16 cellular contexts compared by ENCODE assay signal in genomic region chr19:46049597-46049996, GRCh38. TPM values are rescaled to one million over a fixed set of nuclear protein-coding genes. Genes with fewer than 3 reads are reported as not detected.
DNase-seq lines count a peak whose midpoint lies in the region; ATAC-seq and TF ChIP-seq lines count a peak whose summit lies in the region.
"Had no signal": no experiment of that assay in that cellular context is flagged by ENCODE, and none has a peak within 500 bp of the region (broad histone marks: within the 10 kb centered on the region; RNA-seq: fewer than 3 reads in every experiment).

No MANE protein-coding gene starts in this region.

- no peaks in the 10 kb centered on the region for H3K9me3 Mint-ChIP-seq in activated naive CD4-positive, alpha-beta T cell treated with anti-CD3 and anti-CD28 coated beads, Interleukin-2, amount 10 ng/mL, durations not matched to agents 7 days and 5 days
- H3K9me3 Mint-ChIP-seq in H9 (peaks cover 36 to 43% of the 10 kb centered on the region in 2 experiments), neural crest cell (peaks cover 17% of the 10 kb centered on the region)
- H3K9me3 Mint-ChIP-seq in activated CD4-positive, alpha-beta memory T cell treated with anti-CD3 and anti-CD28 coated beads, Interleukin-2, amount 10 ng/mL, durations not matched to agents 7 days and 5 days, result no peaks in the 10 kb centered on the region

- POLR2A ChIA-PET in activated CD4-positive, alpha-beta memory T cell treated with anti-CD3 and anti-CD28 coated beads, Interleukin-2, amount 10 ng/mL, durations not matched to agents 7 days and 5 days (lab: Charles Lee), result no interaction called here

- no peak overlapping the region for H4K5ac ChIP-seq in H9 (ENCODE audit: insufficient read length, low read depth, low read length)

- CTCF ChIA-PET in activated naive CD4-positive, alpha-beta T cell treated with anti-CD3 and anti-CD28 coated beads, Interleukin-2, amount 10 ng/mL, durations not matched to agents 7 days and 5 days (lab: Charles Lee), result interaction anchor here (1.0 to 1.9 kb wide), 5 partner anchors 13 to 249 kb away, joined by 3 to 6 read pairs (median 4); no protein-coding TSS in a partner anchor
- CTCF ChIA-PET in activated CD4-positive, alpha-beta memory T cell treated with anti-CD3 and anti-CD28 coated beads, Interleukin-2, amount 10 ng/mL, durations not matched to agents 7 days and 5 days (lab: Charles Lee), result interaction anchor here (2.5 kb wide), 1 partner anchor 21 kb away, joined by 12 read pairs; no protein-coding TSS in a partner anchor

- peak overlapping the region; percentile 8 for H3K18ac ChIP-seq in H9 (ENCODE audit: insufficient read length, low read depth, low read length)

- no peak overlapping the region for H3K4me3 ChIP-seq in RWPE2 (ENCODE audit: severe bottlenecking)
- H3K4me3 ChIP-seq in stomach, result no peak overlapping the region
- H3K4me3 ChIP-seq in ovary, result no peak overlapping the region

- no peak overlapping the region for H2BK5ac ChIP-seq in H9 (ENCODE audit: insufficient read length, low read length)

- TF ChIP-seq CTCF in H9 (conservative IDR thresholded peaks at IDR 0.05) (peak; percentile 74), RWPE2 (IDR thresholded peaks at IDR 0.05; ENCODE audit: poor library complexity, severe bottlenecking) (peak; percentile 22), neural crest cell (conservative IDR thresholded peaks at IDR 0.05) (peak; percentile 19), stomach (IDR thresholded peaks at IDR 0.05) (no peak), ovary (IDR thresholded peaks at IDR 0.05) (no peak)

- H2AK5ac ChIP-seq in H9 (ENCODE audit: insufficient read length, low read length), result no peak overlapping the region

- ATAC-seq in RWPE2 (ENCODE audit: low read depth), result no peak
- ATAC-seq: naive thymus-derived CD4-positive, alpha-beta T cell; right cardiac atrium; stimulated activated naive CD8-positive, alpha-beta T cell treated with anti-CD3 and anti-CD28 coated beads, Interleukin-15, amount 100 ng/mL, for 72 hours had no signal

- no peak overlapping the region for H2BK12ac ChIP-seq in H9 (ENCODE audit: insufficient read length, low read depth, low read length)

- TF ChIP-seq EP300 in stomach (IDR thresholded peaks at IDR 0.05) (no peak), ovary (IDR thresholded peaks at IDR 0.05) (no peak)

- TF ChIP-seq POLR2A in stomach (IDR thresholded peaks at IDR 0.05) (no peak), ovary (IDR thresholded peaks at IDR 0.05) (no peak)

- H3K36me3 ChIP-seq in RWPE2 (ENCODE audit: low read depth) (no peaks in the 10 kb centered on the region), stomach (no peaks in the 10 kb centered on the region), ovary (no peaks in the 10 kb centered on the region)
- H3K36me3 ChIP-seq: WERI-Rb-1 had no signal

- H3K56ac ChIP-seq in H9 (ENCODE audit: insufficient read length, low read depth, low read length), result no peak overlapping the region

- no peak overlapping the region for H3K4me2 ChIP-seq in H9 (ENCODE audit: insufficient read depth, insufficient read length, low read length)
- H3K4me2 ChIP-seq: SK-N-SH had no signal

- no peak overlapping the region for H4K91ac ChIP-seq in H9 (ENCODE audit: insufficient read length, low read depth, low read length)

- H3K4me3 Mint-ChIP-seq in activated naive CD4-positive, alpha-beta T cell treated with anti-CD3 and anti-CD28 coated beads, Interleukin-2, amount 10 ng/mL, durations not matched to agents 7 days and 5 days, result no peak overlapping the region
- no peak overlapping the region; a peak in 1 of 5 replicates for H3K4me3 Mint-ChIP-seq in H9
- H3K4me3 Mint-ChIP-seq in neural crest cell, result no peak overlapping the region
- no peak overlapping the region for H3K4me3 Mint-ChIP-seq in activated CD4-positive, alpha-beta memory T cell treated with anti-CD3 and anti-CD28 coated beads, Interleukin-2, amount 10 ng/mL, durations not matched to agents 7 days and 5 days
- H3K4me3 Mint-ChIP-seq: naive thymus-derived CD4-positive, alpha-beta T cell; stimulated activated naive CD8-positive, alpha-beta T cell treated with anti-CD3 and anti-CD28 coated beads, Interleukin-15, amount 100 ng/mL, for 72 hours had no signal

- no peak overlapping the region for H3K27ac ChIP-seq in H9 (ENCODE audit: insufficient read length, low read depth, low read length)
- no peak overlapping the region for H3K27ac ChIP-seq in RWPE2 (ENCODE audit: poor library complexity, severe bottlenecking)
- H3K27ac ChIP-seq in stomach, result no peak overlapping the region
- H3K27ac ChIP-seq in ovary, result no peak overlapping the region
- H3K27ac ChIP-seq: WERI-Rb-1 had no signal

- no peaks in the 10 kb centered on the region for H3K23me2 ChIP-seq in H9 (ENCODE audit: insufficient read length, low read depth, low read length, poor library complexity, severe bottlenecking)

- H3K27ac Mint-ChIP-seq in activated naive CD4-positive, alpha-beta T cell treated with anti-CD3 and anti-CD28 coated beads, Interleukin-2, amount 10 ng/mL, durations not matched to agents 7 days and 5 days, result no peak overlapping the region
- H3K27ac Mint-ChIP-seq in H9 (no peak overlapping the region), neural crest cell (ENCODE audit: unreplicated experiment) (no peak overlapping the region)
- no peak overlapping the region for H3K27ac Mint-ChIP-seq in activated CD4-positive, alpha-beta memory T cell treated with anti-CD3 and anti-CD28 coated beads, Interleukin-2, amount 10 ng/mL, durations not matched to agents 7 days and 5 days
- H3K27ac Mint-ChIP-seq: naive thymus-derived CD4-positive, alpha-beta T cell had no signal

- no peaks in the 10 kb centered on the region for H3K4me1 ChIP-seq in H9 (ENCODE audit: insufficient read depth, low read length)
- H3K4me1 ChIP-seq in RWPE2 (ENCODE audit: insufficient read depth, poor library complexity, severe bottlenecking), result no peaks in the 10 kb centered on the region
- H3K4me1 ChIP-seq in stomach, result no peaks in the 10 kb centered on the region
- H3K4me1 ChIP-seq in ovary (ENCODE audit: insufficient read depth), result no peaks in the 10 kb centered on the region

- H3K4me1 Mint-ChIP-seq in activated naive CD4-positive, alpha-beta T cell treated with anti-CD3 and anti-CD28 coated beads, Interleukin-2, amount 10 ng/mL, durations not matched to agents 7 days and 5 days, result no peaks in the 10 kb centered on the region
- peaks cover 0 to 4% of the 10 kb centered on the region in 2 experiments; a peak in 1 of 4 replicates for H3K4me1 Mint-ChIP-seq in H9
- no peaks in the 10 kb centered on the region for H3K4me1 Mint-ChIP-seq in neural crest cell
- no peaks in the 10 kb centered on the region for H3K4me1 Mint-ChIP-seq in activated CD4-positive, alpha-beta memory T cell treated with anti-CD3 and anti-CD28 coated beads, Interleukin-2, amount 10 ng/mL, durations not matched to agents 7 days and 5 days
- H3K4me1 Mint-ChIP-seq: naive thymus-derived CD4-positive, alpha-beta T cell; stimulated activated naive CD8-positive, alpha-beta T cell treated with anti-CD3 and anti-CD28 coated beads, Interleukin-15, amount 100 ng/mL, for 72 hours had no signal

- H3K79me1 ChIP-seq in H9 (ENCODE audit: insufficient read depth, low read depth, low read length, poor library complexity, severe bottlenecking), result no peaks in the 10 kb centered on the region

- no peaks in the 10 kb centered on the region for H3K27me3 ChIP-seq in H9 (ENCODE audit: insufficient read depth, low read length)
- H3K27me3 ChIP-seq in RWPE2 (ENCODE audit: insufficient read depth, poor library complexity, severe bottlenecking), result peaks cover 3% of the 10 kb centered on the region
- peaks cover 0 to 39% (median 0%) of the 10 kb centered on the region in 3 donors for H3K27me3 ChIP-seq in stomach
- H3K27me3 ChIP-seq in ovary, result no peaks in the 10 kb centered on the region

- H2BK15ac ChIP-seq in H9 (ENCODE audit: low read depth, low read length), result no peak overlapping the region

- H2BK120ac ChIP-seq in H9 (ENCODE audit: low read depth, low read length, poor library complexity, severe bottlenecking), result no peak overlapping the region

- no CpG with 5 or more reads among the region's 7 CpGs for WGBS in H9 (ENCODE audit: extremely low coverage, insufficient read length, low lambda C conversion rate)
- 38 to 60% (median 53%) methylated on average over 7 of the region's 7 CpGs for WGBS in stomach, 5 donors
- WGBS in ovary, 3 donors, result 29 to 36% (median 30%) methylated on average over 7 of the region's 7 CpGs

- H4K8ac ChIP-seq in H9 (replicated peaks; ENCODE audit: insufficient read length, low read depth, low read length), result no peak overlapping the region

- no peaks in the 10 kb centered on the region for H3K36me3 Mint-ChIP-seq in activated naive CD4-positive, alpha-beta T cell treated with anti-CD3 and anti-CD28 coated beads, Interleukin-2, amount 10 ng/mL, durations not matched to agents 7 days and 5 days
- H3K36me3 Mint-ChIP-seq in H9 (ENCODE audit: insufficient read depth in 1 of 3, low read depth in 3 of 3) (peaks cover 0 to 2% (median 0%) of the 10 kb centered on the region in 3 experiments; a peak in 1 of 7 replicates), neural crest cell (ENCODE audit: low read depth) (no peaks in the 10 kb centered on the region)
- H3K36me3 Mint-ChIP-seq in activated CD4-positive, alpha-beta memory T cell treated with anti-CD3 and anti-CD28 coated beads, Interleukin-2, amount 10 ng/mL, durations not matched to agents 7 days and 5 days (ENCODE audit: low read depth), result no peaks in the 10 kb centered on the region

- no peak overlapping the region for H2AFZ ChIP-seq in H9 (ENCODE audit: low read length)

- H3K9ac ChIP-seq in H9 (ENCODE audit: extremely low read depth, insufficient read length, low read length), result no peak overlapping the region
- H3K9ac ChIP-seq: SK-N-SH had no signal

- no peak overlapping the region for H2BK20ac ChIP-seq in H9 (ENCODE audit: low read depth, low read length, poor library complexity, severe bottlenecking)

- no peaks in the 10 kb centered on the region for H4K20me1 ChIP-seq in H9 (ENCODE audit: control insufficient read depth, insufficient read depth, insufficient read length)

- H3K4ac ChIP-seq in H9 (ENCODE audit: low read depth, low read length), result no peak overlapping the region

- H3K14ac ChIP-seq in H9 (ENCODE audit: insufficient read depth, low read length), result no peak overlapping the region

- intact Hi-C loops in stomach (cut with DNase I; ENCODE audit: low total_unique reads) (no loop called here), ovary (cut with DNase I) (no loop called here)

- H3K9me3 ChIP-seq in H9 (ENCODE audit: control insufficient read depth, low read depth, low read length) (no peaks in the 10 kb centered on the region), RWPE2 (ENCODE audit: severe bottlenecking) (no peaks in the 10 kb centered on the region), stomach (peaks cover 0 to 7% (median 6%) of the 10 kb centered on the region in 4 donors), ovary (no peaks in the 10 kb centered on the region)
- H3K9me3 ChIP-seq: SK-N-SH had no signal

- H3K79me2 ChIP-seq in H9 (ENCODE audit: insufficient read depth, low read length), result no peaks in the 10 kb centered on the region

- peaks cover 46% of the 10 kb centered on the region for H3K27me3 Mint-ChIP-seq in activated naive CD4-positive, alpha-beta T cell treated with anti-CD3 and anti-CD28 coated beads, Interleukin-2, amount 10 ng/mL, durations not matched to agents 7 days and 5 days
- peaks cover 79% of the 10 kb centered on the region for H3K27me3 Mint-ChIP-seq in H9 (ENCODE audit: low read depth)
- H3K27me3 Mint-ChIP-seq in neural crest cell (ENCODE audit: low read depth), result peaks cover 72% of the 10 kb centered on the region
- peaks cover 73% of the 10 kb centered on the region for H3K27me3 Mint-ChIP-seq in activated CD4-positive, alpha-beta memory T cell treated with anti-CD3 and anti-CD28 coated beads, Interleukin-2, amount 10 ng/mL, durations not matched to agents 7 days and 5 days

- no peak overlapping the region for H3T11ph ChIP-seq in H9 (ENCODE audit: low read length)

- no peak overlapping the region for H3K23ac ChIP-seq in H9 (ENCODE audit: insufficient read length, low read depth, low read length)

- DNase-seq in activated naive CD4-positive, alpha-beta T cell treated with anti-CD3 and anti-CD28 coated beads, Interleukin-2, amount 10 ng/mL, durations not matched to agents 7 days and 5 days, result peak; percentile 25
- DNase-seq in activated naive CD4-positive, alpha-beta T cell (lab: John Stamatoyannopoulos, UW), result no peak
- DNase-seq in H9, result peak; percentile 87
- no peak for DNase-seq in RWPE2 (ENCODE audit: low spot score)
- no peak for DNase-seq in neural crest cell (ENCODE audit: low read depth, low spot score)
- no peak for DNase-seq in activated CD4-positive, alpha-beta memory T cell treated with anti-CD3 and anti-CD28 coated beads, Interleukin-2, amount 10 ng/mL, durations not matched to agents 7 days and 5 days
- no peak for DNase-seq in stomach
- DNase-seq in ovary, result no peak
- DNase-seq: AML-193; foreskin fibroblast; naive thymus-derived CD4-positive, alpha-beta T cell; NCI-H524 treated with DMSO at 0.1 percent for 48 hours; right cardiac atrium; SK-N-SH; stimulated activated naive CD8-positive, alpha-beta T cell treated with anti-CD3 and anti-CD28 coated beads, Interleukin-15, amount 100 ng/mL, for 72 hours; WERI-Rb-1 had no signal

RNA-seq across cellular contexts. Expression of gene IGFL4, which starts 8.8 kb away (rescaled TPM):
- 0.33 TPM in 1 of 2 replicates, not detected in the other for total RNA-seq in H9 (2021)
- 0.45 and 0.70 TPM in 2 replicates for total RNA-seq in neural crest cell
- total RNA-seq in activated CD4-positive, alpha-beta memory T cell treated with anti-CD3 and anti-CD28 coated beads, Interleukin-2, amount 10 ng/mL, durations not matched to agents 7 days and 5 days, result not detected
- not detected for total RNA-seq in stomach
- polyA plus RNA-seq in stomach, result under 1 TPM in 1 of 3 donors, not detected in 2; 0.15 TPM
- total RNA-seq in ovary, result not detected
- not detected for polyA plus RNA-seq in ovary
- total RNA-seq: naive thymus-derived CD4-positive, alpha-beta T cell; right cardiac atrium had no signal
- polyA plus RNA-seq: naive thymus-derived CD4-positive, alpha-beta T cell; right cardiac atrium; SK-N-SH had no signal

RNA-seq across cellular contexts. Expression of gene PGLYRP1, which starts 26.7 kb away (rescaled TPM):
- not detected in 2 replicates for total RNA-seq in H9 (2021)
- total RNA-seq in neural crest cell, result not detected in 2 replicates
- not detected for total RNA-seq in activated CD4-positive, alpha-beta memory T cell treated with anti-CD3 and anti-CD28 coated beads, Interleukin-2, amount 10 ng/mL, durations not matched to agents 7 days and 5 days
- not detected for total RNA-seq in stomach
- 1 to 10 TPM in 1 of 3 donors, under 1 TPM in 1, not detected in 1; 0.56 to 3.5 TPM for polyA plus RNA-seq in stomach
- not detected for total RNA-seq in ovary
- polyA plus RNA-seq in ovary, result not detected
- total RNA-seq: naive thymus-derived CD4-positive, alpha-beta T cell; right cardiac atrium had no signal
- polyA plus RNA-seq: naive thymus-derived CD4-positive, alpha-beta T cell; right cardiac atrium; SK-N-SH had no signal

RNA-seq across cellular contexts. Expression of gene CCDC61, which starts 54.3 kb away (rescaled TPM):
- total RNA-seq in H9 (2021), result 15.9 and 16.9 TPM in 2 replicates
- 17.6 and 18.1 TPM in 2 replicates for total RNA-seq in neural crest cell
- total RNA-seq in activated CD4-positive, alpha-beta memory T cell treated with anti-CD3 and anti-CD28 coated beads, Interleukin-2, amount 10 ng/mL, durations not matched to agents 7 days and 5 days, result 10 to 100 TPM; 24.3 to 24.7 TPM
- total RNA-seq in stomach, result 10 to 100 TPM in 3 of 5 donors, 1 to 10 TPM in 2; 2.4 to 38.8 (median 14.5) TPM
- polyA plus RNA-seq in stomach, result 10 to 100 TPM; 10.7 to 17.9 (median 12.0) TPM
- total RNA-seq in ovary, result 10 to 100 TPM in 6 of 7 donors, 1 to 10 TPM in 1; 7.6 to 19.6 (median 16.6) TPM
- 10 to 100 TPM in 1 of 2 donors, 1 to 10 TPM in 1; 2.7 to 12.5 TPM for polyA plus RNA-seq in ovary

Comparison
In these comparisons a context has a peak if more than half of its experiments do, and no peak if none do; other contexts are left out.
1. DNase-seq: peak in activated naive CD4-positive, alpha-beta T cell treated with anti-CD3 and anti-CD28 coated beads, Interleukin-2, amount 10 ng/mL, durations not matched to agents 7 days and 5 days (single experiment) and H9 (single experiment); none in activated naive CD4-positive, alpha-beta T cell (0 of 4), RWPE2 (single experiment), neural crest cell (single experiment), activated CD4-positive, alpha-beta memory T cell treated with anti-CD3 and anti-CD28 coated beads, Interleukin-2, amount 10 ng/mL, durations not matched to agents 7 days and 5 days (single experiment), stomach (single experiment) and ovary (0 of 5).
2. CTCF ChIP-seq: peak in H9 (single experiment), RWPE2 (single experiment) and neural crest cell (single experiment); none in stomach (0 of 7) and ovary (0 of 3).